10 cellular contexts compared by ENCODE assay signal in genomic region chr11:129769059-129769458, GRCh38. TPM values are rescaled to one million over a fixed set of nuclear protein-coding genes. Genes with fewer than 3 reads are reported as not detected.
"Had no signal": no experiment of that assay in that cellular context is flagged by ENCODE, and none has a peak within 500 bp of the region (broad histone marks: within the 10 kb centered on the region; RNA-seq: fewer than 3 reads in every experiment).

No MANE protein-coding gene starts in this region.

- H3K4me3 ChIP-seq: GM23338 had no signal

- H3K27ac ChIP-seq: HL-60 had no signal

- H3K4me2 ChIP-seq: GM23338 had no signal

- H2AFZ ChIP-seq: GM23338 had no signal

- FAIRE-seq: H1, H54 had no signal

- DNase-seq: H9, HCEC 1CT, HFFc6, IMR-90, KBM-7 had no signal

- ATAC-seq: GM23338 had no signal

RNA-seq across cellular contexts. Expression of gene TMEM45B, which starts 46.6 kb away (rescaled TPM):
- total RNA-seq: H1, HFFc6, HT1080, IMR-90 had no signal
- polyA plus RNA-seq: IMR-90 had no signal
